Comparison of ENCODE assay signal across 8 cellular contexts in the genomic region with DNA sequence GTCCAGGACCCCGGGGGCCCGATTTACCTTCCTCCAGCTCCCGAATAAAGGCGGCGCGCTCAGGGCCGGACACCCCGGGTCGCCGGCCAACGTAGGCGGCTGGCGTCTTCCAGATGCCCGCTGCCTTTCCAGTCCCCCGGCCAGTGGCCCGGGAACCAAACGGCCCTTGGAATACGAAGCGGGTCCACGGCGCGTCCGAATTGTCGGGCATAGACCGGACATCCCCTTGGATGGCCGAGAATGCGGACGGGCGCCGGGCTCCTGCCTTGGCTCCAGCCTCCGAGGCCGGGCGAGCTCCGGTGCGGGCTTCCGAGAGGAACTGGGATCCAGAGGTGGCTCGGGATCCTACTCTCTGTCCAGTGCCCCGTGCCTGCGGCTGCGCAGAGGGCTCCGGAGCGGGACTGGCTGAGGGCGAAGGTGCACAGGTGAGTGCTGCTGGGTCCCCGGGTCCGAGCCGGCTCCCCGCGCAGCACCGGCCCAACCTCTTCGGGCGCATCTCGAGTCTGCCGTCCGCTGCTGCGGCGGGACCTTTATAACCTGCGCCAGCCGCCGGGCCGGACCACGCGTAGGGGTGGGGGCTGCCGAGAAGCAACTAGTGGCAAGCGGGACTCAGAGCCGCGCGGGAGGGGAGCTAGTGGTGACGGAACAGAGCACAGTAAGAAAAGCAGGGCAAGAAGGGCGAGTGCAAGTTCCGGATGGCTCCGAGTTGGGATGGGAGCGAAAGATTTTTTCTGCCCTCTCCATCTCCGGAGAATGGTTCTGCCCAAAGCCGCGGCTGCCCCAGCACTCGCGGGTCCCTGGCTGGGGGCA. TPM values are rescaled to one million over a fixed set of nuclear protein-coding genes. Genes with fewer than 3 reads are reported as not detected.
DNase-seq lines count a peak whose midpoint lies in the region; ATAC-seq and TF ChIP-seq lines count a peak whose summit lies in the region.

HAP1 (minus strand) TSS at position 505 of the 810 bp plus-strand sequence; CDS start at position 496, 9 bp downstream.

- no peak for ATAC-seq in activated CD8-positive, alpha-beta T cell treated with anti-CD3 and anti-CD28 coated beads, Interleukin-2, amount 10 ng/mL, durations not matched to agents 7 days and 5 days
- ATAC-seq in foreskin keratinocyte (peak; percentile 24), omental fat pad (ENCODE audit: low FRiP score) (peak; percentile 31), HG03520 (IDR thresholded peaks at IDR 0.05; ENCODE audit: unreplicated experiment) (no peak)

- no peaks in the 10 kb centered on the region for H3K36me3 ChIP-seq in HAP-1 (replicated peaks)

- DNase-seq in A172 (ENCODE audit: low spot score) = peak; percentile 25
- DNase-seq in HAP-1 (ENCODE audit: low spot score in 2 of 2) = peak; percentile 38 to 84
- peak; percentile 25 for DNase-seq in activated CD8-positive, alpha-beta T cell treated with anti-CD3 and anti-CD28 coated beads, Interleukin-2, amount 10 ng/mL, durations not matched to agents 7 days and 5 days
- DNase-seq in foreskin keratinocyte = peak in 1 of 2 donors; percentile 52
- no peak for DNase-seq in omental fat pad (ENCODE audit: low spot score)
- DNase-seq in GM20000 (ENCODE audit: low spot score) = no peak
- DNase-seq in SIG-M5 treated with dmso at 0.1 percent for 504 hours (lab: John Stamatoyannopoulos, UW; ENCODE audit: unreplicated experiment) = no peak

- POLR2A ChIA-PET in activated CD8-positive, alpha-beta T cell treated with anti-CD3 and anti-CD28 coated beads, Interleukin-2, amount 10 ng/mL, durations not matched to agents 7 days and 5 days (lab: Charles Lee) = no interaction called here

- TF ChIP-seq CTCF in foreskin keratinocyte (conservative IDR thresholded peaks at IDR 0.05) (no peak), omental fat pad (IDR thresholded peaks at IDR 0.05) (no peak), GM20000 (IDR thresholded peaks at IDR 0.05; ENCODE audit: extremely low read depth, missing control alignments) (no peak)

- peaks cover 6% of the 10 kb centered on the region; the same call in 1 of the 2 replicates for H3K4me1 ChIP-seq in HAP-1
- peaks cover 11% of the 10 kb centered on the region for H3K4me1 ChIP-seq in foreskin keratinocyte

- H3K9me3 Mint-ChIP-seq in activated CD8-positive, alpha-beta T cell treated with anti-CD3 and anti-CD28 coated beads, Interleukin-2, amount 10 ng/mL, durations not matched to agents 7 days and 5 days (ENCODE audit: insufficient read depth) = no peaks in the 10 kb centered on the region

- CTCF ChIA-PET in activated CD8-positive, alpha-beta T cell treated with anti-CD3 and anti-CD28 coated beads, Interleukin-2, amount 10 ng/mL, durations not matched to agents 7 days and 5 days (lab: Charles Lee) = interaction anchor here (1.3 kb wide), 1 partner anchor 67 kb away, joined by 5 read pairs; no protein-coding TSS in a partner anchor

- H3K36me3 Mint-ChIP-seq in activated CD8-positive, alpha-beta T cell treated with anti-CD3 and anti-CD28 coated beads, Interleukin-2, amount 10 ng/mL, durations not matched to agents 7 days and 5 days (ENCODE audit: low read depth) = no peaks in the 10 kb centered on the region

- no peak within 1 kb of the TSS for H3K27ac ChIP-seq in foreskin keratinocyte

- peaks cover 52% of the 10 kb centered on the region for H3K27me3 Mint-ChIP-seq in activated CD8-positive, alpha-beta T cell treated with anti-CD3 and anti-CD28 coated beads, Interleukin-2, amount 10 ng/mL, durations not matched to agents 7 days and 5 days (ENCODE audit: low read depth)

- no peaks in the 10 kb centered on the region for H3K9me3 ChIP-seq in HAP-1

- peak within 1 kb of the TSS; percentile 43 for H3K27ac Mint-ChIP-seq in activated CD8-positive, alpha-beta T cell treated with anti-CD3 and anti-CD28 coated beads, Interleukin-2, amount 10 ng/mL, durations not matched to agents 7 days and 5 days

- no peak within 1 kb of the TSS for H3K4me3 Mint-ChIP-seq in activated CD8-positive, alpha-beta T cell treated with anti-CD3 and anti-CD28 coated beads, Interleukin-2, amount 10 ng/mL, durations not matched to agents 7 days and 5 days

- H3K4me3 ChIP-seq in HAP-1 = peak within 1 kb of the TSS; percentile 75

- H3K27me3 ChIP-seq in HAP-1 (ENCODE audit: low read depth) = peaks cover 27% of the 10 kb centered on the region
- peaks cover 66% of the 10 kb centered on the region for H3K27me3 ChIP-seq in foreskin keratinocyte

- peaks cover 17% of the 10 kb centered on the region for H3K4me1 Mint-ChIP-seq in activated CD8-positive, alpha-beta T cell treated with anti-CD3 and anti-CD28 coated beads, Interleukin-2, amount 10 ng/mL, durations not matched to agents 7 days and 5 days (ENCODE audit: low read depth)

- in situ Hi-C loops in HAP-1 (cut with MboI; ENCODE audit: low sequenced_read_pairs) = no loop called here

RNA-seq across cellular contexts. Expression of gene HAP1, which starts in this region (rescaled TPM):
- total RNA-seq in A172 (2014; rRNA removed; shearing (Covaris generic)) = 0.14 and 0.43 TPM in 2 replicates
- under 1 TPM; 0.08 to 0.11 TPM for total RNA-seq in activated CD8-positive, alpha-beta T cell treated with anti-CD3 and anti-CD28 coated beads, Interleukin-2, amount 10 ng/mL, durations not matched to agents 7 days and 5 days
- total RNA-seq in foreskin keratinocyte = 0.56 and 0.82 TPM in 2 replicates
- 0.45 and 0.77 TPM in 2 replicates for polyA plus RNA-seq in foreskin keratinocyte
- total RNA-seq in omental fat pad = 1 to 10 TPM in 1 of 4 donors, under 1 TPM in 1, not detected in 2; 0.47 to 1.1 TPM

Comparison
In these comparisons a context has a peak if more than half of its experiments do, and no peak if none do; other contexts are left out.
1. Peak in DNase-seq in A172; RNA of the gene not detected or under 1 TPM.
2. Peak in DNase-seq in activated CD8-positive, alpha-beta T cell treated with anti-CD3 and anti-CD28 coated beads, Interleukin-2, amount 10 ng/mL, durations not matched to agents 7 days and 5 days; RNA of the gene not detected or under 1 TPM.
3. Peak in ATAC-seq in foreskin keratinocyte; RNA of the gene not detected or under 1 TPM.
4. DNase-seq: peak in HAP-1 (2 of 2); none in omental fat pad (single experiment), GM20000 (single experiment) and SIG-M5 treated with dmso at 0.1 percent for 504 hours (single experiment).